Comparison of ENCODE assay signal across 17 cellular contexts in the genomic region with DNA sequence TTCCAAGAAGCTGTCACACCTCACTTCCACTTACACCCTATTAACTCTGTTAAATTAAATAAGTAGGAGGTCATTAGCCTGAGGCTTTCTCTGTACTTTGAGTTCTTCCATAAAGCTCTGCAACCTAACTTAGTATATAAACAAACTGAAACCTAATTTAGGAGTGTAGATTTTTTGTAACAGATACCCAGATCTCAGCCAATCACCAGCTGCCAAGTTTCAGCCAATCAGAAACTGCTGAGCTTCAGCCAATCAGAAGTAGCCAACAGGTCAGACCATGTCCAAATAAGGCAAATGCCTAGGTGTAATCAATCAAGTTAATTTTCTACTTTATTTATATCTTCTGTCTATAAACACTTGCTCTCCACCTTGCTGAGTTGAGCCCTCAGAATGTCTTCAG.
A peak's percentile ranks its signal among the peaks of the same experiment; 100 is the strongest.
DNase-seq lines count a peak whose midpoint lies in the region; ATAC-seq and TF ChIP-seq lines count a peak whose summit lies in the region.
"Had no signal": no experiment of that assay in that cellular context is flagged by ENCODE, and none has a peak within 500 bp of the region (broad histone marks: within the 10 kb centered on the region; RNA-seq: fewer than 3 reads in every experiment).

No MANE protein-coding gene starts in this region.

- H3K9me2 ChIP-seq in PC-9 (ENCODE audit: insufficient read depth) = no peaks in the 10 kb centered on the region; the same call in 1 of the 2 replicates

- TF ChIP-seq CTCF in HFF-Myc (IDR thresholded peaks at IDR 0.05; ENCODE audit: low read depth, low read length, missing control alignments) (no peak), PC-9 (conservative IDR thresholded peaks at IDR 0.05) (no peak)

- no TSS peak for BruUV-seq in PC-9 (replicated peaks; lab: Mats Ljungman, UMichigan)

- peaks cover 6% of the 10 kb centered on the region; the same call in 1 of the 2 replicates for H3K36me3 ChIP-seq in PC-9 (ENCODE audit: low read depth)
- H3K36me3 ChIP-seq: sigmoid colon, transverse colon had no signal

- intact Hi-C loops in PC-9 (cut with micrococcal nuclease; ENCODE audit: unreplicated experiment) = loop anchor here (2.0 kb wide), 1 partner anchor 23 kb away; no protein-coding TSS in a partner anchor

- DNase-seq in HFF-Myc (ENCODE audit: extremely low read depth, low read depth) (peak; percentile 78), PC-9 (peak in 1 of 2 experiments; percentile 98), epithelial cell of prostate (ENCODE audit: low read depth, low spot score) (peak; percentile 95), left kidney (ENCODE audit: low read depth, low spot score) (peak; percentile 60), NCI-H1694 (lab: John Stamatoyannopoulos, UW) (no peak)
- no peak for DNase-seq in stimulated activated CD4-positive, alpha-beta T cell treated with anti-CD3 and anti-CD28 coated beads, Interleukin-1b, Interleukin-23, amount 100 ng/mL, for 48 hours
- DNase-seq: activated CD8-positive, alpha-beta memory T cell treated with anti-CD3 and anti-CD28 coated beads, Interleukin-2, amount 50 U/mL, for 4 hours; effector CD4-positive, alpha-beta T cell; glutamatergic neuron; NCI-H69; Right ventricle myocardium superior; sigmoid colon; T1000; transverse colon had no signal

- peaks cover 5% of the 10 kb centered on the region for H3K9me3 ChIP-seq in PC-9 (ENCODE audit: insufficient read depth, low read depth)
- H3K9me3 ChIP-seq: sigmoid colon, transverse colon had no signal

- H3K79me2 ChIP-seq in PC-9 (ENCODE audit: low read depth) = no peaks in the 10 kb centered on the region

- no peaks in the 10 kb centered on the region for H3K27me3 ChIP-seq in PC-9 (ENCODE audit: insufficient read depth, low read depth)
- H3K27me3 ChIP-seq: sigmoid colon had no signal

- H3K4me2 ChIP-seq in PC-9 = peak overlapping the region; percentile 40

- CTCF ChIA-PET in PC-9 (lab: Charles Lee) = interaction anchor here (0.6 to 0.7 kb wide), 2 partner anchors 21 to 33 kb away, joined by 3 to 4 read pairs; no protein-coding TSS in a partner anchor

- ATAC-seq in HG03280 (IDR thresholded peaks at IDR 0.05; ENCODE audit: unreplicated experiment) = no peak
- ATAC-seq: activated T-helper 17 cell treated with anti-CD3 and anti-CD28 coated beads, Interleukin-2, amount 50 U/mL, for 72 hours; WTC11 had no signal

- H3K4me3 ChIP-seq in HFF-Myc (replicated peaks; ENCODE audit: low read depth, low read length) (no peak overlapping the region), PC-9 (no peak overlapping the region)
- H3K4me3 ChIP-seq: sigmoid colon, transverse colon had no signal

- no peak overlapping the region for H2AFZ ChIP-seq in PC-9

- no peaks in the 10 kb centered on the region for H4K20me1 ChIP-seq in PC-9 (ENCODE audit: insufficient read depth)

- H3K4me1 ChIP-seq in PC-9 (replicated peaks; ENCODE audit: insufficient read depth) = peaks cover 72% of the 10 kb centered on the region
- H3K4me1 ChIP-seq: sigmoid colon, transverse colon had no signal

- POLR2A ChIA-PET in PC-9 (lab: Charles Lee; ENCODE audit: unreplicated experiment) = interaction anchor here (0.6 to 1.0 kb wide), 3 partner anchors 42 to 58 kb away, joined by 3 to 12 read pairs (median 7); no protein-coding TSS in a partner anchor

- peaks cover 50% of the 10 kb centered on the region for H3F3A ChIP-seq in PC-9 (ENCODE audit: insufficient read depth, low read depth)

- H3K27ac ChIP-seq in PC-9 (peak overlapping the region; percentile 96), epithelial cell of prostate (peak overlapping the region; percentile 97)
- H3K27ac ChIP-seq: transverse colon had no signal

Comparison
In these comparisons a context has a peak if more than half of its experiments do, and no peak if none do; other contexts are left out.
1. DNase-seq: peak in HFF-Myc (single experiment), epithelial cell of prostate (single experiment) and left kidney (single experiment); none in stimulated activated CD4-positive, alpha-beta T cell treated with anti-CD3 and anti-CD28 coated beads, Interleukin-1b, Interleukin-23, amount 100 ng/mL, for 48 hours (single experiment) and NCI-H1694 (single experiment).